17 cellular contexts compared by ENCODE assay signal in the genomic region with DNA sequence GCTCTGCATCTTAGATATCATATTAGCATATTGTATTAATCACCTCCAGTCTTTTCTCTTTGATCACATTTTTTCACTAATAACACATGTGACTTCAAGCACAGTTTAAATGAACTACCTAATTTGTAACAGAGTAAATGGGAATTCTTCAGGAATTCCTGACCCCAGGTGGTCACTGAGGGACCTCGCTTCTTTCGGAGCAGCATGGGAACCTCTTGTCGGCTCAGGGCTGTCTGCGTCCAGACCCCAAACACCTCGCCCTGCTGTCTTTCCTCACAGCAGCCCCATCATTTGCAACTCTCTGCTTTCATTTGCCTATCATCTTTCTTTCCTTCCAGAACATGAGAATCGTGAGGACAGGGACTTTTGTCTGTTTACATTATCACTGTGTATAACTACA.
"Had no signal": no experiment of that assay in that cellular context is flagged by ENCODE, and none has a peak within 500 bp of the region (broad histone marks: within the 10 kb centered on the region; RNA-seq: fewer than 3 reads in every experiment).

No MANE protein-coding gene starts in this region.

- H3K4me1 Mint-ChIP-seq: activated naive CD4-positive, alpha-beta T cell treated with anti-CD3 and anti-CD28 coated beads, Interleukin-2, amount 50 U/mL, for 24 hours had no signal

- FAIRE-seq: kidney had no signal

- H3K4me3 Mint-ChIP-seq: activated naive CD4-positive, alpha-beta T cell treated with anti-CD3 and anti-CD28 coated beads, Interleukin-2, amount 50 U/mL, for 24 hours; naive thymus-derived CD4-positive, alpha-beta T cell; stimulated activated naive CD8-positive, alpha-beta T cell treated with anti-CD3 and anti-CD28 coated beads, Interleukin-15, amount 100 ng/mL, for 72 hours had no signal

- H3K27ac ChIP-seq: brain microvascular endothelial cell, foreskin keratinocyte, left lung, right lobe of liver, skin epidermis, transverse colon, WERI-Rb-1 had no signal

- H3K36me3 ChIP-seq: brain microvascular endothelial cell, left lung, right lobe of liver, transverse colon, WERI-Rb-1 had no signal

- H3K4me1 ChIP-seq: foreskin keratinocyte, left lung, transverse colon had no signal

- H3K27me3 Mint-ChIP-seq: activated naive CD4-positive, alpha-beta T cell treated with anti-CD3 and anti-CD28 coated beads, Interleukin-2, amount 50 U/mL, for 24 hours had no signal

- H3K9me3 Mint-ChIP-seq: activated naive CD4-positive, alpha-beta T cell treated with anti-CD3 and anti-CD28 coated beads, Interleukin-2, amount 50 U/mL, for 24 hours had no signal

- H3K9me3 ChIP-seq: left lung, right lobe of liver, transverse colon had no signal

- H3K4me3 ChIP-seq: left lung, lung, right lobe of liver, skin epidermis, transverse colon had no signal

- DNase-seq: activated gamma-delta T cell treated with Interleukin-2 at 50 U/mL for 16 hours; activated T-cell treated with anti-CD3 and anti-CD28 coated beads, Interleukin-2, amount 50 U/mL, for 1 hour; brain microvascular endothelial cell; dermis blood vessel endothelial cell; effector CD8-positive, alpha-beta T cell; foreskin keratinocyte; left lung; naive thymus-derived CD4-positive, alpha-beta T cell; right lobe of liver; stimulated activated CD4-positive, alpha-beta T cell treated with anti-CD3 and anti-CD28 coated beads, Interleukin-1b, Interleukin-23, amount 100 ng/mL, for 48 hours; stimulated activated naive CD8-positive, alpha-beta T cell treated with anti-CD3 and anti-CD28 coated beads, Interleukin-15, amount 100 ng/mL, for 72 hours; transverse colon; WERI-Rb-1 had no signal

- ATAC-seq: foreskin keratinocyte; left lung; naive thymus-derived CD4-positive, alpha-beta T cell; right lobe of liver; stimulated activated naive CD8-positive, alpha-beta T cell treated with anti-CD3 and anti-CD28 coated beads, Interleukin-15, amount 100 ng/mL, for 72 hours had no signal

- H3K36me3 Mint-ChIP-seq: activated naive CD4-positive, alpha-beta T cell treated with anti-CD3 and anti-CD28 coated beads, Interleukin-2, amount 50 U/mL, for 24 hours; naive thymus-derived CD4-positive, alpha-beta T cell had no signal

- H3K27me3 ChIP-seq: brain microvascular endothelial cell, left lung, right lobe of liver, transverse colon had no signal

- H3K27ac Mint-ChIP-seq: activated naive CD4-positive, alpha-beta T cell treated with anti-CD3 and anti-CD28 coated beads, Interleukin-2, amount 50 U/mL, for 24 hours; naive thymus-derived CD4-positive, alpha-beta T cell; stimulated activated naive CD8-positive, alpha-beta T cell treated with anti-CD3 and anti-CD28 coated beads, Interleukin-15, amount 100 ng/mL, for 72 hours had no signal
